8 cellular contexts compared by ENCODE assay signal in genomic region chr6:34986845-34987246, GRCh38.
DNase-seq lines count a peak whose midpoint lies in the region; ATAC-seq and TF ChIP-seq lines count a peak whose summit lies in the region.

No MANE protein-coding gene starts in this region.

- ATAC-seq in HG03045 (IDR thresholded peaks at IDR 0.05; ENCODE audit: unreplicated experiment) = no peak

- H3K4me3 Mint-ChIP-seq in activated CD4-positive, alpha-beta memory T cell treated with anti-CD3 and anti-CD28 coated beads for 36 hours = no peak overlapping the region

- peak; percentile 76 for TF ChIP-seq CTCF in HFF-Myc (IDR thresholded peaks at IDR 0.05; ENCODE audit: low read depth, low read length, missing control alignments)

- CTCF ChIA-PET in activated CD4-positive, alpha-beta memory T cell treated with anti-CD3 and anti-CD28 coated beads for 36 hours (lab: Charles Lee) = interaction anchor here (0.6 to 7.1 kb wide), 38 partner anchors 9 to 823 kb away, joined by 3 to 86 read pairs (median 5); no protein-coding TSS in a partner anchor

- H3K4me3 ChIP-seq in HFF-Myc (replicated peaks; ENCODE audit: low read depth, low read length) = no peak overlapping the region

- H3K27me3 Mint-ChIP-seq in activated CD4-positive, alpha-beta memory T cell treated with anti-CD3 and anti-CD28 coated beads for 36 hours = no peaks in the 10 kb centered on the region

- peaks cover 17% of the 10 kb centered on the region for H3K36me3 Mint-ChIP-seq in activated CD4-positive, alpha-beta memory T cell treated with anti-CD3 and anti-CD28 coated beads for 36 hours

- DNase-seq in AML-193 (lab: John Stamatoyannopoulos, UW) (peak; percentile 83 to 89), HFF-Myc (ENCODE audit: extremely low read depth, low read depth) (peak; percentile 65), NCI-H748 (lab: John Stamatoyannopoulos, UW; ENCODE audit: unreplicated experiment) (peak; percentile 86), lung microvascular endothelial cell (ENCODE audit: low read depth in 2 of 2) (peak; percentile 87 to 90)
- peak; percentile 68 for DNase-seq in activated CD4-positive, alpha-beta memory T cell treated with anti-CD3 and anti-CD28 coated beads for 36 hours
- peak; percentile 34 for DNase-seq in effector CD8-positive, alpha-beta T cell (lab: John Stamatoyannopoulos, UW)
- DNase-seq in stimulated activated CD8-positive, alpha-beta memory T cell treated with anti-CD3 and anti-CD28 coated beads, Interleukin-12 subunit alpha, Interleukin-12 subunit beta, amount 100 ng/mL, for 24 hours (ENCODE audit: extremely low read depth) = peak; percentile 10

- H3K9me3 Mint-ChIP-seq in activated CD4-positive, alpha-beta memory T cell treated with anti-CD3 and anti-CD28 coated beads for 36 hours = no peaks in the 10 kb centered on the region

- intact Hi-C loops in activated CD4-positive, alpha-beta memory T cell treated with anti-CD3 and anti-CD28 coated beads for 36 hours (cut with micrococcal nuclease) = loop anchor here (1.0 to 2.0 kb wide), 3 partner anchors 153 to 254 kb away; no protein-coding TSS in a partner anchor

- POLR2A ChIA-PET in activated CD4-positive, alpha-beta memory T cell treated with anti-CD3 and anti-CD28 coated beads for 36 hours (lab: Charles Lee) = interaction anchor here (1.0 kb wide), 1 partner anchor 98 kb away, joined by 3 read pairs; no protein-coding TSS in a partner anchor

- H3K27ac Mint-ChIP-seq in activated CD4-positive, alpha-beta memory T cell treated with anti-CD3 and anti-CD28 coated beads for 36 hours = no peak overlapping the region

- H3K4me1 Mint-ChIP-seq in activated CD4-positive, alpha-beta memory T cell treated with anti-CD3 and anti-CD28 coated beads for 36 hours (ENCODE audit: low read depth) = no peaks in the 10 kb centered on the region

Comparison
In these comparisons a context has a peak if more than half of its experiments do, and no peak if none do; other contexts are left out.
1. DNase-seq: peak in every context shown above with its lines; median percentile 88 in lung microvascular endothelial cell; 86 in AML-193; 86 in NCI-H748; 68 in activated CD4-positive, alpha-beta memory T cell treated with anti-CD3 and anti-CD28 coated beads for 36 hours; 65 in HFF-Myc; 34 in effector CD8-positive, alpha-beta T cell; 10 in stimulated activated CD8-positive, alpha-beta memory T cell treated with anti-CD3 and anti-CD28 coated beads, Interleukin-12 subunit alpha, Interleukin-12 subunit beta, amount 100 ng/mL, for 24 hours.